33 cellular contexts compared by ENCODE assay signal in the genomic region with DNA sequence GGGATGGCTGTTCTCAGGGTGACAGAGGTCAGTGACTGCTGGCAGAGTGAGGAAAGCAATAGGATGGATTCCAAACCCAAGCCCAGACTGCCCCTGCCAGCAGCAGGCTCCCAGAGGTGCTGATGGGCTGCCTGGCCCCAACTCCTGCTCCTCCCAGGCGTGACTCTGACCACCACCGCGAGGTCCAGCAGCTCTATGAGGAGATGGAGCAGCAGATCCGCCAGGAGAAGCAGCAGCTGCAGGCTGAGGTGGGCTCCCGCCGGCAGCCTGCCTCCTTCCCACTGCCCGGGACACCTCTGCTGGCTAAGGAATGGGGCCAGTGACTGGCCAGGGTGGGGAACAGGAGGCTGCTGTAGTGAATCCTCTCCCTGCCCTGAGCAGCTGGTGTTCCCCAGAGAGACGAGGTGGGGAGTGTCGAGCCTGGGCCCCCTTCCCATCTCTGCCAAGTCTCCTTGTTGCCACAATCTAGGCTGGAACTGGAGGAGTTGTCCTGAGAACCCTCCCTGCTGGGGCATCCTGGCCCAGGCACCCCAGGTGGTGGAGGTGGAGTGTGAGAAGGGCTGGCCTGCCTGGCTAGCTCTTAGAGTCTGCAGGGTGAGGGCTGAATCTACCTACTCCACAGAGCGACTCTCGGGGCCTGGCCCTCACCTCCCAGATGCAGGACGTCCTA. TPM values are rescaled to one million over a fixed set of nuclear protein-coding genes. Genes with fewer than 3 reads are reported as not detected.
DNase-seq lines count a peak whose midpoint lies in the region; ATAC-seq lines count a peak whose summit lies in the region.
"Had no signal": no experiment of that assay in that cellular context is flagged by ENCODE, and none has a peak within 500 bp of the region (broad histone marks: within the 10 kb centered on the region; RNA-seq: fewer than 3 reads in every experiment).

No MANE protein-coding gene starts in this region.

- no peak overlapping the region for H3K4me3 Mint-ChIP-seq in activated naive CD8-positive, alpha-beta T cell treated with anti-CD3 and anti-CD28 coated beads, Interleukin-2, amount 10 ng/mL, durations not matched to agents 7 days and 5 days
- H3K4me3 Mint-ChIP-seq in activated naive CD8-positive, alpha-beta T cell treated with anti-CD3 and anti-CD28 coated beads, Interleukin-2, amount 50 U/mL, for 24 hours: no peak overlapping the region
- no peak overlapping the region for H3K4me3 Mint-ChIP-seq in activated T-helper 17 cell treated with anti-CD3 and anti-CD28 coated beads, Interleukin-2, amount 50 U/mL, for 72 hours
- H3K4me3 Mint-ChIP-seq: dendritic cell treated with granulocyte-macrophage colony-stimulating factor and Interleukin-4, amounts not matched to agents 40 ng/mL and 50 ng/mL, for 4 days; naive thymus-derived CD8-positive, alpha-beta T cell had no signal

- peak overlapping the region; percentile 22 for H2BK12ac ChIP-seq in neuronal stem cell (ENCODE audit: low read length)

- H3K79me1 ChIP-seq in neuronal stem cell (ENCODE audit: low read depth, low read length): no peaks in the 10 kb centered on the region

- H3K9ac ChIP-seq in neuronal stem cell (ENCODE audit: low read depth, low read length, poor library complexity): peak overlapping the region; percentile 30

- no peak overlapping the region for H2AFZ ChIP-seq in neuronal stem cell (ENCODE audit: low read length)

- peak overlapping the region; percentile 87 for H3K23ac ChIP-seq in neuronal stem cell (ENCODE audit: low read depth, low read length, poor library complexity)

- no peak for ATAC-seq in activated naive CD8-positive, alpha-beta T cell treated with anti-CD3 and anti-CD28 coated beads, Interleukin-2, amount 10 ng/mL, durations not matched to agents 7 days and 5 days (ENCODE audit: low read depth)
- no peak for ATAC-seq in activated naive CD8-positive, alpha-beta T cell treated with anti-CD3 and anti-CD28 coated beads, Interleukin-2, amount 50 U/mL, for 24 hours
- ATAC-seq in activated T-helper 17 cell treated with anti-CD3 and anti-CD28 coated beads, Interleukin-2, amount 50 U/mL, for 72 hours (replicated peaks): no peak
- no peak for ATAC-seq in GM19023 (IDR thresholded peaks at IDR 0.05; ENCODE audit: unreplicated experiment)
- ATAC-seq: body of pancreas; foreskin keratinocyte; heart right ventricle; lower lobe of right lung; naive thymus-derived CD8-positive, alpha-beta T cell; stimulated activated naive CD8-positive, alpha-beta T cell treated with anti-CD3 and anti-CD28 coated beads, Interleukin-15, Interleukin-2, amounts not matched to agents 100 U/mL and 50 U/mL, for 24 hours had no signal

- H2BK5ac ChIP-seq in neuronal stem cell (ENCODE audit: low read length): no peak overlapping the region

- H4K91ac ChIP-seq in neuronal stem cell (ENCODE audit: low read depth, low read length, poor library complexity): no peak overlapping the region

- H3K36me3 ChIP-seq in neuronal stem cell (replicated peaks in 1 of 2; ENCODE audit: control insufficient read depth in 2 of 2, insufficient read depth in 2 of 2, low read length in 2 of 2): no peaks in the 10 kb centered on the region
- H3K36me3 ChIP-seq: esophagus squamous epithelium, heart right ventricle, lower lobe of right lung, SJSA1, thoracic aorta, WERI-Rb-1 had no signal

- DNase-seq in activated naive CD8-positive, alpha-beta T cell treated with anti-CD3 and anti-CD28 coated beads, Interleukin-2, amount 10 ng/mL, durations not matched to agents 7 days and 5 days: peak; percentile 21
- no peak for DNase-seq in activated naive CD8-positive, alpha-beta T cell treated with anti-CD3 and anti-CD28 coated beads, Interleukin-2, amount 50 U/mL, for 24 hours
- no peak for DNase-seq in neuronal stem cell (ENCODE audit: low spot score)
- no peak for DNase-seq in cardiac septum (ENCODE audit: low spot score)
- no peak for DNase-seq in inferior parietal cortex (ENCODE audit: extremely low spot score)
- DNase-seq: activated CD4-positive, alpha-beta T cell treated with anti-CD3 and anti-CD28 coated beads, Interleukin-2, amount 50 U/mL, for 1 hour; activated gamma-delta T cell treated with Interleukin-2 at 50 U/mL for 16 hours; activated T-cell treated with anti-CD3 and anti-CD28 coated beads, Interleukin-2, amount 50 U/mL, for 1 hour; body of pancreas; C1 segment of cervical spinal cord; esophagus squamous epithelium; foreskin keratinocyte; HCEC 1CT; heart right ventricle; lower lobe of right lung; naive thymus-derived CD8-positive, alpha-beta T cell; NCI-H146; NCI-H2107; NCI-H446; NCI-H774; stimulated activated naive CD8-positive, alpha-beta T cell treated with anti-CD3 and anti-CD28 coated beads, Interleukin-15, Interleukin-2, amounts not matched to agents 100 U/mL and 50 U/mL, for 24 hours; WERI-Rb-1 had no signal

- no peak overlapping the region for H3K4me2 ChIP-seq in neuronal stem cell (ENCODE audit: insufficient read depth, low read length, poor library complexity, severe bottlenecking)

- no peak overlapping the region for H3K27ac Mint-ChIP-seq in activated naive CD8-positive, alpha-beta T cell treated with anti-CD3 and anti-CD28 coated beads, Interleukin-2, amount 10 ng/mL, durations not matched to agents 7 days and 5 days
- H3K27ac Mint-ChIP-seq in activated naive CD8-positive, alpha-beta T cell treated with anti-CD3 and anti-CD28 coated beads, Interleukin-2, amount 50 U/mL, for 24 hours: no peak overlapping the region
- peak overlapping the region; percentile 30 for H3K27ac Mint-ChIP-seq in activated T-helper 17 cell treated with anti-CD3 and anti-CD28 coated beads, Interleukin-2, amount 50 U/mL, for 72 hours
- H3K27ac Mint-ChIP-seq: dendritic cell treated with granulocyte-macrophage colony-stimulating factor and Interleukin-4, amounts not matched to agents 40 ng/mL and 50 ng/mL, for 4 days; naive thymus-derived CD8-positive, alpha-beta T cell had no signal

- peak overlapping the region; percentile 21 for H2AK5ac ChIP-seq in neuronal stem cell (ENCODE audit: low read depth, low read length)

- H3K4me1 Mint-ChIP-seq in activated naive CD8-positive, alpha-beta T cell treated with anti-CD3 and anti-CD28 coated beads, Interleukin-2, amount 10 ng/mL, durations not matched to agents 7 days and 5 days: no peaks in the 10 kb centered on the region
- H3K4me1 Mint-ChIP-seq in activated naive CD8-positive, alpha-beta T cell treated with anti-CD3 and anti-CD28 coated beads, Interleukin-2, amount 50 U/mL, for 24 hours: no peaks in the 10 kb centered on the region
- H3K4me1 Mint-ChIP-seq in activated T-helper 17 cell treated with anti-CD3 and anti-CD28 coated beads, Interleukin-2, amount 50 U/mL, for 72 hours: peaks cover 4% of the 10 kb centered on the region

- WGBS in neuronal stem cell (ENCODE audit: extremely low coverage in 2 of 2, insufficient read length in 2 of 2, insufficient replicate concordance in 1 of 2), 2 donors: no CpG with 5 or more reads among the region's 12 CpGs

- POLR2A ChIA-PET in activated naive CD8-positive, alpha-beta T cell treated with anti-CD3 and anti-CD28 coated beads, Interleukin-2, amount 10 ng/mL, durations not matched to agents 7 days and 5 days (lab: Charles Lee): interaction anchor here (0.6 kb wide), 1 partner anchor 381 kb away, joined by 5 read pairs; no protein-coding TSS in a partner anchor

- no peaks in the 10 kb centered on the region for H3K4me1 ChIP-seq in neuronal stem cell (ENCODE audit: control insufficient read depth in 2 of 2, insufficient read depth in 1 of 2, low read depth in 1 of 2, low read length in 2 of 2)
- H3K4me1 ChIP-seq: body of pancreas, heart right ventricle, lower lobe of right lung, SJSA1 had no signal

- peak overlapping the region; percentile 76 for H3K18ac ChIP-seq in neuronal stem cell (ENCODE audit: low read length)

- H3K27me3 ChIP-seq in neuronal stem cell (ENCODE audit: control insufficient read depth in 3 of 3, insufficient read depth in 3 of 3, low read depth in 1 of 3, low read length in 3 of 3): peaks cover 0 to 38% (median 0%) of the 10 kb centered on the region in 3 experiments
- H3K27me3 ChIP-seq: body of pancreas, esophagus squamous epithelium, heart right ventricle, SJSA1 had no signal

- intact Hi-C loops in cardiac septum (cut with DNase I): no loop called here

- H3K36me3 Mint-ChIP-seq in activated naive CD8-positive, alpha-beta T cell treated with anti-CD3 and anti-CD28 coated beads, Interleukin-2, amount 10 ng/mL, durations not matched to agents 7 days and 5 days: no peaks in the 10 kb centered on the region
- no peaks in the 10 kb centered on the region for H3K36me3 Mint-ChIP-seq in activated naive CD8-positive, alpha-beta T cell treated with anti-CD3 and anti-CD28 coated beads, Interleukin-2, amount 50 U/mL, for 24 hours (ENCODE audit: low read depth)
- H3K36me3 Mint-ChIP-seq in activated T-helper 17 cell treated with anti-CD3 and anti-CD28 coated beads, Interleukin-2, amount 50 U/mL, for 72 hours (ENCODE audit: low read depth): no peaks in the 10 kb centered on the region
- H3K36me3 Mint-ChIP-seq: naive thymus-derived CD8-positive, alpha-beta T cell had no signal

- no peaks in the 10 kb centered on the region for H3K9me3 Mint-ChIP-seq in activated naive CD8-positive, alpha-beta T cell treated with anti-CD3 and anti-CD28 coated beads, Interleukin-2, amount 10 ng/mL, durations not matched to agents 7 days and 5 days
- H3K9me3 Mint-ChIP-seq in activated naive CD8-positive, alpha-beta T cell treated with anti-CD3 and anti-CD28 coated beads, Interleukin-2, amount 50 U/mL, for 24 hours: no peaks in the 10 kb centered on the region
- H3K9me3 Mint-ChIP-seq in activated T-helper 17 cell treated with anti-CD3 and anti-CD28 coated beads, Interleukin-2, amount 50 U/mL, for 72 hours: no peaks in the 10 kb centered on the region
- H3K9me3 Mint-ChIP-seq: dendritic cell treated with granulocyte-macrophage colony-stimulating factor and Interleukin-4, amounts not matched to agents 40 ng/mL and 50 ng/mL, for 4 days; naive thymus-derived CD8-positive, alpha-beta T cell had no signal

- H3K27ac ChIP-seq in neuronal stem cell (replicated peaks; ENCODE audit: low read length): no peak overlapping the region
- H3K27ac ChIP-seq: body of pancreas, foreskin keratinocyte, heart right ventricle, lower lobe of right lung, SJSA1, thoracic aorta, WERI-Rb-1 had no signal

- no peak overlapping the region for H3K4ac ChIP-seq in neuronal stem cell (ENCODE audit: low read length)

- peak overlapping the region; percentile 47 for H2BK120ac ChIP-seq in neuronal stem cell (ENCODE audit: low read depth, low read length)

- H3K27me3 Mint-ChIP-seq in activated naive CD8-positive, alpha-beta T cell treated with anti-CD3 and anti-CD28 coated beads, Interleukin-2, amount 10 ng/mL, durations not matched to agents 7 days and 5 days: peaks cover 3% of the 10 kb centered on the region
- no peaks in the 10 kb centered on the region for H3K27me3 Mint-ChIP-seq in activated naive CD8-positive, alpha-beta T cell treated with anti-CD3 and anti-CD28 coated beads, Interleukin-2, amount 50 U/mL, for 24 hours
- no peaks in the 10 kb centered on the region for H3K27me3 Mint-ChIP-seq in activated T-helper 17 cell treated with anti-CD3 and anti-CD28 coated beads, Interleukin-2, amount 50 U/mL, for 72 hours
- H3K27me3 Mint-ChIP-seq: dendritic cell treated with granulocyte-macrophage colony-stimulating factor and Interleukin-4, amounts not matched to agents 40 ng/mL and 50 ng/mL, for 4 days had no signal

- H3K14ac ChIP-seq in neuronal stem cell (ENCODE audit: low read length): peak overlapping the region; percentile 56

- H3K4me3 ChIP-seq in neuronal stem cell (ENCODE audit: low read length in 2 of 2): no peak overlapping the region
- H3K4me3 ChIP-seq: body of pancreas, esophagus squamous epithelium, heart right ventricle, lower lobe of right lung, SJSA1, skin epidermis, thoracic aorta had no signal

- H3K9me3 ChIP-seq in neuronal stem cell (replicated peaks in 1 of 2; ENCODE audit: control insufficient read depth in 2 of 2, insufficient read depth in 1 of 2, low read depth in 1 of 2, low read length in 2 of 2): no peaks in the 10 kb centered on the region
- H3K9me3 ChIP-seq: body of pancreas, esophagus squamous epithelium, heart right ventricle, lower lobe of right lung, SJSA1, thoracic aorta had no signal

- peak overlapping the region; percentile 82 for H4K8ac ChIP-seq in neuronal stem cell (ENCODE audit: low read depth, low read length)

- no peak overlapping the region for H2BK15ac ChIP-seq in neuronal stem cell (ENCODE audit: low read length)

RNA-seq across cellular contexts. Expression of a gene that starts 20.4 kb away (rescaled TPM):
- total RNA-seq in activated naive CD8-positive, alpha-beta T cell treated with anti-CD3 and anti-CD28 coated beads, Interleukin-2, amount 10 ng/mL, durations not matched to agents 7 days and 5 days: not detected
- total RNA-seq in activated T-helper 17 cell treated with anti-CD3 and anti-CD28 coated beads, Interleukin-2, amount 50 U/mL, for 72 hours: under 1 TPM; 0.11 to 0.32 TPM
- 0.01 TPM for polyA plus RNA-seq in neuronal stem cell (2013, experiment 1 of 2)
- polyA plus RNA-seq in neuronal stem cell (2013, experiment 2 of 2): 0.01 TPM
- total RNA-seq in cardiac septum: 0.11 TPM
- total RNA-seq: foreskin keratinocyte; G401; kidney epithelial cell; naive thymus-derived CD8-positive, alpha-beta T cell; osteocyte; RPMI7951; SJSA1 had no signal
- polyA plus RNA-seq: AG04450; naive thymus-derived CD8-positive, alpha-beta T cell had no signal

RNA-seq across cellular contexts. Expression of a gene that starts 39.5 kb away (rescaled TPM):
- total RNA-seq in activated naive CD8-positive, alpha-beta T cell treated with anti-CD3 and anti-CD28 coated beads, Interleukin-2, amount 10 ng/mL, durations not matched to agents 7 days and 5 days: 10 to 100 TPM; 25.1 to 25.9 TPM
- total RNA-seq in activated T-helper 17 cell treated with anti-CD3 and anti-CD28 coated beads, Interleukin-2, amount 50 U/mL, for 72 hours: 100 to 1,000 TPM; 149 to 164 TPM
- 54.0 TPM for polyA plus RNA-seq in neuronal stem cell (2013, experiment 1 of 2)
- polyA plus RNA-seq in neuronal stem cell (2013, experiment 2 of 2): 53.5 TPM
- total RNA-seq in cardiac septum: 113 TPM
